Comparison of ENCODE assay signal across 22 cellular contexts in the genomic region with DNA sequence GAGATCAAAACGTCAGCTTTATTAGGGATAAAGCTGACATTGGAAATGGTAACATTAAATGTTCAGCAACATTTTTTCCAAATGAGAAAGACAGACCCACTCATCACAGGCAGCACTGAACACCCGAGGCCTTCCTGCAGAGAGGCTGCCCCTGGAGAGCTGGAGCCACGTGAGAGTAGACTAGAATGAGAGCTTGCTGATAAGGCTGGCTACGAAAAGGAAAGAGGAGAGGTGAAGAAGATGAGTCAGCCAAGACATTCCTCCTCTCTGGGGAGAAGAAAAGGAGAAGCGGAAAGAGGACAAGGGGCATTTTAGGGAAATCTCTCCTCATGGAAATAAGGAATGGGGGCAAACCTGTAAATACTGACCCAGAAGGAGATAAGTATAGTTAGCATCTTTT. TPM values are rescaled to one million over a fixed set of nuclear protein-coding genes. Genes with fewer than 3 reads are reported as not detected.
DNase-seq lines count a peak whose midpoint lies in the region; ATAC-seq, FAIRE-seq and TF ChIP-seq lines count a peak whose summit lies in the region.
"Had no signal": no experiment of that assay in that cellular context is flagged by ENCODE, and none has a peak within 500 bp of the region (broad histone marks: within the 10 kb centered on the region; RNA-seq: fewer than 3 reads in every experiment).

No MANE protein-coding gene starts in this region.

- peak overlapping the region; percentile 14 for H3K4me2 ChIP-seq in astrocyte (ENCODE audit: low read length)
- H3K4me2 ChIP-seq: A549, BLaER1 had no signal

- no peak overlapping the region for H3K27ac ChIP-seq in astrocyte (ENCODE audit: low read depth, low read length)
- H3K27ac ChIP-seq in SJCRH30 = no peak overlapping the region
- H3K27ac ChIP-seq: A549, BLaER1, GM23248, Peyer's patch had no signal

- peaks cover 3% of the 10 kb centered on the region for H3K27me3 ChIP-seq in astrocyte (ENCODE audit: insufficient read depth, low read length)
- H3K27me3 ChIP-seq in HAP-1 (ENCODE audit: low read depth) = no peaks in the 10 kb centered on the region
- H3K27me3 ChIP-seq in SJCRH30 = no peaks in the 10 kb centered on the region
- H3K27me3 ChIP-seq: BLaER1, Peyer's patch had no signal

- H3K4me3 ChIP-seq in astrocyte (ENCODE audit: insufficient read depth, low read depth, low read length) (no peak overlapping the region), fibroblast of villous mesenchyme (ENCODE audit: low read depth, low read length) (no peak overlapping the region), HAP-1 (no peak overlapping the region), SJCRH30 (no peak overlapping the region)
- H3K4me3 ChIP-seq: A549, BLaER1, GM23248, Peyer's patch had no signal

- peaks cover 17% of the 10 kb centered on the region for H3K27me3 Mint-ChIP-seq in astrocyte (ENCODE audit: low read depth, unreplicated experiment)

- H3K9me3 ChIP-seq in astrocyte (ENCODE audit: insufficient read depth, low read depth, low read length) = no peaks in the 10 kb centered on the region
- no peaks in the 10 kb centered on the region for H3K9me3 ChIP-seq in HAP-1
- no peaks in the 10 kb centered on the region for H3K9me3 ChIP-seq in SJCRH30 (replicated peaks)
- H3K9me3 ChIP-seq: A549, BLaER1, Peyer's patch had no signal

- no peak overlapping the region for H3K9ac ChIP-seq in astrocyte (ENCODE audit: low read length)
- H3K9ac ChIP-seq: BLaER1, GM23248 had no signal

- H3K4me1 Mint-ChIP-seq in astrocyte (ENCODE audit: low read depth, unreplicated experiment) = peaks cover 4% of the 10 kb centered on the region

- no peak for FAIRE-seq in astrocyte (lab: Jason Lieb, UNC)
- FAIRE-seq: A549 had no signal

- H3K4me1 ChIP-seq in astrocyte (ENCODE audit: insufficient read depth, low read length) (peaks cover 7% of the 10 kb centered on the region), HAP-1 (peaks cover 3% of the 10 kb centered on the region; the same call in 1 of the 2 replicates), SJCRH30 (no peaks in the 10 kb centered on the region)
- H3K4me1 ChIP-seq: Peyer's patch had no signal

- no peaks in the 10 kb centered on the region for H3K9me3 Mint-ChIP-seq in astrocyte (ENCODE audit: unreplicated experiment)
- H3K9me3 Mint-ChIP-seq: CD8-positive, alpha-beta T cell had no signal

- H3K27ac Mint-ChIP-seq in astrocyte (ENCODE audit: unreplicated experiment) = no peak overlapping the region
- H3K27ac Mint-ChIP-seq: CD8-positive, alpha-beta T cell had no signal

- H2AFZ ChIP-seq in astrocyte (ENCODE audit: low read depth, low read length) = no peak overlapping the region
- H2AFZ ChIP-seq: GM23248 had no signal

- in situ Hi-C loops in HAP-1 (cut with MboI; ENCODE audit: low sequenced_read_pairs) = no loop called here

- no peaks in the 10 kb centered on the region for H3K79me2 ChIP-seq in astrocyte (ENCODE audit: insufficient read depth, low read length)

- no peak for TF ChIP-seq CTCF in astrocyte (IDR thresholded peaks at IDR 0.05; ENCODE audit: insufficient read depth, low read depth, low read length)
- no peak for TF ChIP-seq CTCF in fibroblast of villous mesenchyme (IDR thresholded peaks at IDR 0.05; ENCODE audit: insufficient read depth, low read depth, low read length)

- H4K20me1 ChIP-seq in astrocyte (ENCODE audit: insufficient read depth, low read length) = no peaks in the 10 kb centered on the region
- H4K20me1 ChIP-seq: BLaER1 had no signal

- no peaks in the 10 kb centered on the region for H3K36me3 Mint-ChIP-seq in astrocyte (ENCODE audit: low read depth, unreplicated experiment)
- H3K36me3 Mint-ChIP-seq: CD8-positive, alpha-beta T cell had no signal

- H3K4me3 Mint-ChIP-seq in astrocyte (ENCODE audit: unreplicated experiment) = no peak overlapping the region
- H3K4me3 Mint-ChIP-seq: CD8-positive, alpha-beta T cell had no signal

- no peak for ATAC-seq in GM19324 (IDR thresholded peaks at IDR 0.05; ENCODE audit: low FRiP score, unreplicated experiment)
- ATAC-seq: A549; CD8-positive, alpha-beta T cell had no signal

- H3K36me3 ChIP-seq in astrocyte (ENCODE audit: insufficient read depth, low read length) = no peaks in the 10 kb centered on the region
- H3K36me3 ChIP-seq in HAP-1 (replicated peaks) = no peaks in the 10 kb centered on the region
- no peaks in the 10 kb centered on the region for H3K36me3 ChIP-seq in SJCRH30
- H3K36me3 ChIP-seq: BLaER1, Peyer's patch had no signal

- peak; percentile 4 for DNase-seq in A172 (ENCODE audit: low spot score)
- peak; percentile 18 for DNase-seq in HT1080 (ENCODE audit: low read depth)
- DNase-seq in astrocyte (ENCODE audit: low read depth) = peak; percentile 55
- DNase-seq in fibroblast of villous mesenchyme (ENCODE audit: low read depth) = peak; percentile 22
- DNase-seq in HAP-1 (ENCODE audit: low spot score in 2 of 2) = no peak
- DNase-seq in SJCRH30 = no peak
- no peak for DNase-seq in NCI-H524 (lab: John Stamatoyannopoulos, UW)
- DNase-seq: Calu3; CD8-positive, alpha-beta T cell; GM23248; HCEC 1CT; MM.1S; NCI-H187; NCI-H345; NCI-H526; Peyer's patch had no signal

RNA-seq across cellular contexts. Expression of gene CYP19A1, which starts 7.3 kb away (rescaled TPM):
- not detected in 2 replicates for total RNA-seq in A172 (2014; rRNA removed; shearing (Covaris generic))
- total RNA-seq in HT1080 (2014; rRNA removed; shearing (Covaris generic)) = not detected in 2 replicates
- not detected in 2 replicates for polyA plus RNA-seq in HT1080 (2015; cell fraction: cytosol; rRNA removed)
- not detected in 2 replicates for polyA plus RNA-seq in HT1080 (2015; cell fraction: nucleus; rRNA removed)
- total RNA-seq in astrocyte = 0.65 and 0.75 TPM in 2 replicates
- total RNA-seq in fibroblast of villous mesenchyme = not detected in 2 replicates
- not detected in 2 replicates for total RNA-seq in SJCRH30 (2014; rRNA removed; shearing (Covaris generic))
- total RNA-seq: Calu3; CD8-positive, alpha-beta T cell; G401 had no signal

RNA-seq across cellular contexts. Expression of gene GLDN, which starts 10.3 kb away (rescaled TPM):
- 0.57 TPM in 1 of 2 replicates, not detected in the other for total RNA-seq in A172 (2014; rRNA removed; shearing (Covaris generic))
- not detected in 2 replicates for total RNA-seq in HT1080 (2014; rRNA removed; shearing (Covaris generic))
- polyA plus RNA-seq in HT1080 (2015; cell fraction: cytosol; rRNA removed) = 0.08 TPM in 1 of 2 replicates, not detected in the other
- not detected in 2 replicates for polyA plus RNA-seq in HT1080 (2015; cell fraction: nucleus; rRNA removed)
- total RNA-seq in astrocyte = 0.09 TPM in 1 of 2 replicates, not detected in the other
- total RNA-seq in fibroblast of villous mesenchyme = 0.32 and 0.43 TPM in 2 replicates
- 0.18 and 0.43 TPM in 2 replicates for total RNA-seq in SJCRH30 (2014; rRNA removed; shearing (Covaris generic))
- total RNA-seq: Calu3; CD8-positive, alpha-beta T cell; G401; LHCN-M2; SK-MEL-5 had no signal

Comparison
In these comparisons a context has a peak if more than half of its experiments do, and no peak if none do; other contexts are left out.
1. DNase-seq: peak in A172 (single experiment), HT1080 (single experiment), astrocyte (single experiment) and fibroblast of villous mesenchyme (single experiment); none in HAP-1 (0 of 2), SJCRH30 (0 of 2) and NCI-H524 (0 of 2).